ENCODE assay signal across 18 cellular contexts in the genomic region with DNA sequence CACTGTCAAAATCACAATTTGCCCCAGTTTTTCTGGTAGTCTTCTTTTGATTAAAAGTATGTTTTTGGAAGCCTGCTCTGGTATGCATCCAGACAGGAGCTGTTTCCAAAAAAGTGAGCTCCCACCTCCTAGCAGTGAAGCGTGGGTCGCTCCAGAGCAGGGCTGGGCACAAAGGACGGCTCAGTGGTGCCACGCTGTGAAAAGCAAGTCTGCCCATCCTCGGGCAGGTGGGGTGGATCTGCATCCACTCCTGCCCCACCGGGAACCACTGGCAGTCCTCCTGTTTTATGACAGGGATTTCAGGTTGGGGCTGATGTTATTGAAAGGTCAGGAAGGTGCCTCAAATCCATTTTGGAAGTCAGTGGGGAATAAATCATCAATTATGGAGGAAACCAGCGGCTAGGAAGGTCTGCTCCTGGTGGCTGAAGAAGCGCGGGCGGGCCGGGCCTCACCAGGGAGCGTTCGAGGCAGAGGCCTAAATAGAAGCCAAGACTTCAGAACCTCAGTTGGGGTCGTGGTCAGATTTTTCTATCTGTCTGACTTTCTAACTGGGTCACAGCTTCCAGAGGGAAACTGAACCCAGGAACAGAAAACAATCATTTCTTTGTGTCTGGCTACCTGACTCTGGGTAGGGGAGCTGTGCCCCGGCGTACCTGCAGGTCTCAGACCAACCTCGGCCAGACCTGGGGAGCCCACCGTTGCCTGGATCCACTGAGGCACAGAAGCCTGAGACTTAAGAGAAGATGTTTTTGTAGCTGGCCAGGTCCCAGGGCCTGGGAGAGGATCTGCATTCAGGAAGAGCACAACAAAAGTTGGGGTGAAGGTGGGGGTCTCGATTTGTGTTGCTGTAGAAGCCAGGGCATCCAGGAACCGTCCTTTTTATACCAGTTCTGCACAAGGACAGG.
DNase-seq lines count a peak whose midpoint lies in the region; ATAC-seq and TF ChIP-seq lines count a peak whose summit lies in the region.
"Had no signal": no experiment of that assay in that cellular context is flagged by ENCODE, and none has a peak within 500 bp of the region (broad histone marks: within the 10 kb centered on the region; RNA-seq: fewer than 3 reads in every experiment).

No MANE protein-coding gene starts in this region.

- peak overlapping the region; percentile 54 for H3K4me2 ChIP-seq in DOHH2 (ENCODE audit: low read length)
- H3K4me2 ChIP-seq: PC-9 had no signal

- H3K27ac ChIP-seq in DOHH2 (ENCODE audit: low read depth, low read length) (peak overlapping the region; percentile 66), sigmoid colon (no peak overlapping the region)
- no peak overlapping the region for H3K27ac ChIP-seq in CD8-positive, alpha-beta T cell (ENCODE audit: low read depth, low read length)
- H3K27ac ChIP-seq: C4-2B, PC-9 had no signal

- peaks cover 51% of the 10 kb centered on the region for H3K4me1 Mint-ChIP-seq in activated B cell treated with CpG ODN at 0.5 μM for 24 hours
- peaks cover 50% of the 10 kb centered on the region for H3K4me1 Mint-ChIP-seq in memory B cell
- no peaks in the 10 kb centered on the region for H3K4me1 Mint-ChIP-seq in CD8-positive, alpha-beta T cell (ENCODE audit: low read depth)

- H3K27me3 ChIP-seq in DOHH2 (ENCODE audit: control insufficient read depth, low read length) (no peaks in the 10 kb centered on the region), sigmoid colon (peaks cover 0 to 6% (median 5%) of the 10 kb centered on the region in 3 donors)
- no peaks in the 10 kb centered on the region for H3K27me3 ChIP-seq in CD8-positive, alpha-beta T cell (ENCODE audit: insufficient read depth, low read length)

- H3K9me3 Mint-ChIP-seq in activated B cell treated with CpG ODN at 0.5 μM for 24 hours (no peaks in the 10 kb centered on the region), memory B cell (no peaks in the 10 kb centered on the region)
- H3K9me3 Mint-ChIP-seq in CD8-positive, alpha-beta T cell = no peaks in the 10 kb centered on the region

- H3K9me2 ChIP-seq in DOHH2 (replicated peaks; ENCODE audit: control insufficient read depth, low read length) = no peaks in the 10 kb centered on the region

- no peaks in the 10 kb centered on the region for H3K9me3 ChIP-seq in DOHH2 (ENCODE audit: control insufficient read depth, insufficient read depth, low read length)
- no peaks in the 10 kb centered on the region for H3K9me3 ChIP-seq in sigmoid colon
- H3K9me3 ChIP-seq in CD8-positive, alpha-beta T cell (ENCODE audit: low read length) = no peaks in the 10 kb centered on the region
- H3K9me3 ChIP-seq: MG63 had no signal

- TF ChIP-seq EP300 in sigmoid colon (IDR thresholded peaks at IDR 0.05) = no peak

- H3K4me1 ChIP-seq in DOHH2 (ENCODE audit: control insufficient read depth, low read length) (peaks cover 52% of the 10 kb centered on the region), sigmoid colon (no peaks in the 10 kb centered on the region)
- no peaks in the 10 kb centered on the region for H3K4me1 ChIP-seq in CD8-positive, alpha-beta T cell (ENCODE audit: insufficient read depth, low read length)

- TF ChIP-seq POLR2A in sigmoid colon (IDR thresholded peaks at IDR 0.05) = no peak

- DNase-seq in activated B cell treated with CpG ODN at 0.5 μM for 24 hours = no peak
- DNase-seq in memory B cell (ENCODE audit: low spot score in 2 of 2) = no peak
- peak; percentile 10 for DNase-seq in sigmoid colon
- no peak for DNase-seq in COLO668 (lab: John Stamatoyannopoulos, UW; ENCODE audit: unreplicated experiment)
- DNase-seq in NCI-H2227 treated with DMSO at 0.1 percent for 48 hours (lab: John Stamatoyannopoulos, UW) = no peak
- DNase-seq in CD8-positive, alpha-beta T cell = no peak
- DNase-seq: AML-193, MG63, NCI-H1694 treated with DMSO at 0.1 percent for 48 hours, NCI-H2081 treated with DMSO at 0.1 percent for 48 hours, NCI-H2171 treated with DMSO at 0.1 percent for 48 hours, NCI-H446, PC-9, RPMI8226, SHP77 treated with DMSO at 0.1 percent for 48 hours had no signal

- H3K27ac Mint-ChIP-seq in activated B cell treated with CpG ODN at 0.5 μM for 24 hours (peak overlapping the region; percentile 61), memory B cell (peak overlapping the region; percentile 88)
- H3K27ac Mint-ChIP-seq in CD8-positive, alpha-beta T cell = no peak overlapping the region

- CTCF ChIA-PET in activated B cell treated with CpG ODN at 0.5 μM for 24 hours (lab: Charles Lee) = interaction anchor here (0.6 to 2.0 kb wide), 2 partner anchors 71 to 463 kb away, joined by 3 to 4 read pairs; no protein-coding TSS in a partner anchor
- CTCF ChIA-PET in CD8-positive, alpha-beta T cell (lab: Charles Lee) = interaction anchor here (1.0 to 1.4 kb wide), 2 partner anchors 7 to 10 kb away, joined by 3 to 5 read pairs; no protein-coding TSS in a partner anchor

- no peak overlapping the region for H3K4me3 Mint-ChIP-seq in activated B cell treated with CpG ODN at 0.5 μM for 24 hours
- H3K4me3 Mint-ChIP-seq in memory B cell = no peak overlapping the region
- no peak overlapping the region for H3K4me3 Mint-ChIP-seq in CD8-positive, alpha-beta T cell

- POLR2A ChIA-PET in activated B cell treated with CpG ODN at 0.5 μM for 24 hours (lab: Charles Lee) = interaction anchor here (1.1 to 2.1 kb wide), 2 partner anchors 11 to 17 kb away, joined by 3 to 4 read pairs; no protein-coding TSS in a partner anchor
- POLR2A ChIA-PET in CD8-positive, alpha-beta T cell (lab: Charles Lee) = no interaction called here

- intact Hi-C loops in activated B cell treated with CpG ODN at 0.5 μM for 24 hours (cut with micrococcal nuclease) = no loop called here
- intact Hi-C loops in sigmoid colon (cut with DNase I) = no loop called here
- intact Hi-C loops in CD8-positive, alpha-beta T cell (cut with DNase I, micrococcal nuclease) = no loop called here

- H3K4me3 ChIP-seq in DOHH2 (ENCODE audit: low read length) = no peak overlapping the region
- no peak overlapping the region for H3K4me3 ChIP-seq in sigmoid colon
- no peak overlapping the region for H3K4me3 ChIP-seq in CD8-positive, alpha-beta T cell (ENCODE audit: low read depth, low read length)
- H3K4me3 ChIP-seq: MG63, PC-9 had no signal

- 87 to 89% methylated on average over 20 of the region's 20 CpGs for WGBS in sigmoid colon, 2 donors

- H3F3A ChIP-seq in DOHH2 (ENCODE audit: control insufficient read depth, insufficient read depth) = peaks cover 10% of the 10 kb centered on the region; the same call in 1 of the 2 replicates

- H3K36me3 ChIP-seq in DOHH2 (ENCODE audit: control insufficient read depth, low read length) = peaks cover 89% of the 10 kb centered on the region
- no peaks in the 10 kb centered on the region for H3K36me3 ChIP-seq in sigmoid colon
- H3K36me3 ChIP-seq in CD8-positive, alpha-beta T cell (ENCODE audit: insufficient read depth, low read length) = no peaks in the 10 kb centered on the region
- H3K36me3 ChIP-seq: MG63 had no signal

- H3K27me3 Mint-ChIP-seq in activated B cell treated with CpG ODN at 0.5 μM for 24 hours (no peaks in the 10 kb centered on the region), memory B cell (no peaks in the 10 kb centered on the region)
- peaks cover 13% of the 10 kb centered on the region for H3K27me3 Mint-ChIP-seq in CD8-positive, alpha-beta T cell (ENCODE audit: low read depth)

- H4K20me1 ChIP-seq in DOHH2 (ENCODE audit: control insufficient read depth, insufficient read depth, low read depth, low read length) = peaks cover 27% of the 10 kb centered on the region; the same call in 1 of the 2 replicates

- no peak for TF ChIP-seq CTCF in DOHH2 (IDR thresholded peaks at IDR 0.05; ENCODE audit: low read depth, low read length, poor library complexity, severe bottlenecking)
- no peak for TF ChIP-seq CTCF in activated B cell treated with CpG ODN at 0.5 μM for 24 hours (IDR thresholded peaks at IDR 0.05)
- TF ChIP-seq CTCF in sigmoid colon (IDR thresholded peaks at IDR 0.05) = no peak
- TF ChIP-seq CTCF in CD8-positive, alpha-beta T cell (IDR thresholded peaks at IDR 0.05) = no peak

- H3K79me2 ChIP-seq in DOHH2 (ENCODE audit: control insufficient read depth, low read length) = peaks cover 81% of the 10 kb centered on the region

- H3K36me3 Mint-ChIP-seq in activated B cell treated with CpG ODN at 0.5 μM for 24 hours (ENCODE audit: low read depth) = peaks cover 87% of the 10 kb centered on the region
- H3K36me3 Mint-ChIP-seq in memory B cell = peaks cover 33% of the 10 kb centered on the region
- H3K36me3 Mint-ChIP-seq in CD8-positive, alpha-beta T cell = no peaks in the 10 kb centered on the region

- ATAC-seq in activated B cell treated with CpG ODN at 0.5 μM for 24 hours (ENCODE audit: low read depth) = no peak
- ATAC-seq in memory B cell (ENCODE audit: low read depth) = no peak
- no peak for ATAC-seq in CD8-positive, alpha-beta T cell
- ATAC-seq in HG03521 (IDR thresholded peaks at IDR 0.05; ENCODE audit: unreplicated experiment) = no peak
